ENCODE assay signal across 13 cellular contexts in the genomic region with DNA sequence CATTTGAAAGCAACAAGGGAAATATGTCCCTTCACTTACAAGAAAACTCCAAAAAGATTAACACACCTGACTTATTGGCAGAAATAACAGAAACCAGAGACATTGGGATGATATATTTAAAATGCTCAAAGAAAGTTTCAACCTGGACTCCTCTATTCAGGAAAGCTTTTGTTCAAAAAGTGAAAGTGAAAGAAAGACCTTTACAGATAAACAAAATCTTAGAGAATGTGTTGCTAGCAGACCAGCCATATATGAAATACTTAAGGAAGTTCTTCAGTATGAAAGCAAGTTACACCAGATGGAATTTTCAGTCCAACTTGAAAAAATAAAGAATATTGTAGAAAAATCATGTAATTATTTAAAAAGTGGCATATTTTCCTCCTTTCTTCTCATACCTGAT.
A peak's percentile ranks its signal among the peaks of the same experiment; 100 is the strongest.
DNase-seq lines count a peak whose midpoint lies in the region; ATAC-seq, FAIRE-seq and TF ChIP-seq lines count a peak whose summit lies in the region.
"Had no signal": no experiment of that assay in that cellular context is flagged by ENCODE, and none has a peak within 500 bp of the region (broad histone marks: within the 10 kb centered on the region; RNA-seq: fewer than 3 reads in every experiment).

No MANE protein-coding gene starts in this region.

- H3K27ac ChIP-seq in DND-41 (ENCODE audit: low read length): peak overlapping the region; percentile 59
- H3K27ac ChIP-seq in HCT116 (ENCODE audit: low read depth, low read length): no peak overlapping the region
- no peak overlapping the region for H3K27ac ChIP-seq in RWPE2 (ENCODE audit: poor library complexity, severe bottlenecking)
- no peak overlapping the region for H3K27ac ChIP-seq in heart left ventricle
- H3K27ac ChIP-seq in endodermal cell (ENCODE audit: low read depth, low read length): no peak overlapping the region
- H3K27ac ChIP-seq: ovary, vagina had no signal

- H2AFZ ChIP-seq in DND-41 (ENCODE audit: low read depth, low read length) (peak overlapping the region; percentile 76), HCT116 (ENCODE audit: low read depth, low read length, poor library complexity, severe bottlenecking) (peak overlapping the region; percentile 92)

- H3K4me3 ChIP-seq in DND-41 (ENCODE audit: low read depth in 1 of 2, low read length in 2 of 2): peak overlapping the region in 1 of 2 experiments; percentile 43; a peak in 1 of 4 replicates
- H3K4me3 ChIP-seq in HCT116 (replicated peaks in 1 of 2; ENCODE audit: low read depth in 1 of 2, low read length in 2 of 2): no peak overlapping the region
- H3K4me3 ChIP-seq in RWPE2 (ENCODE audit: severe bottlenecking): no peak overlapping the region
- H3K4me3 ChIP-seq in heart left ventricle: no peak overlapping the region
- no peak overlapping the region for H3K4me3 ChIP-seq in endodermal cell (ENCODE audit: low read length)
- H3K4me3 ChIP-seq: ovary, vagina had no signal

- no peak overlapping the region for H3K27ac Mint-ChIP-seq in activated naive CD8-positive, alpha-beta T cell treated with anti-CD3 and anti-CD28 coated beads for 36 hours
- no peak overlapping the region for H3K27ac Mint-ChIP-seq in endodermal cell

- intact Hi-C loops in HCT116 (cut with micrococcal nuclease): no loop called here
- intact Hi-C loops in heart left ventricle (cut with DNase I): no loop called here

- H3K9ac ChIP-seq in DND-41 (ENCODE audit: low read depth, low read length) (peak overlapping the region; percentile 32), HCT116 (ENCODE audit: low read length) (no peak overlapping the region), endodermal cell (ENCODE audit: extremely low read depth, low read length, poor library complexity, severe bottlenecking) (no peak overlapping the region)

- no peak for TF ChIP-seq POLR2A in HCT116 (IDR thresholded peaks at IDR 0.05; ENCODE audit: borderline replicate concordance, extremely low read depth, insufficient read depth, insufficient read length)
- no peak for TF ChIP-seq POLR2A in heart left ventricle (IDR thresholded peaks at IDR 0.05)

- H3K79me2 ChIP-seq in DND-41 (ENCODE audit: insufficient read depth, low read length) (no peaks in the 10 kb centered on the region), HCT116 (ENCODE audit: insufficient read depth, low read length) (no peaks in the 10 kb centered on the region)

- H3K4me2 ChIP-seq in DND-41 (ENCODE audit: insufficient read depth, low read length) (peak overlapping the region; percentile 53), HCT116 (ENCODE audit: low read length) (peak overlapping the region; percentile 43)

- H3K27me3 ChIP-seq in DND-41 (ENCODE audit: insufficient read depth, low read length, poor library complexity) (no peaks in the 10 kb centered on the region), HCT116 (ENCODE audit: insufficient read depth, low read length) (no peaks in the 10 kb centered on the region), RWPE2 (ENCODE audit: insufficient read depth, poor library complexity, severe bottlenecking) (no peaks in the 10 kb centered on the region), heart left ventricle (no peaks in the 10 kb centered on the region), endodermal cell (ENCODE audit: control insufficient read depth, insufficient read depth, low read length, poor library complexity, severe bottlenecking) (no peaks in the 10 kb centered on the region)
- H3K27me3 ChIP-seq: ovary, vagina had no signal

- H3K36me3 Mint-ChIP-seq in activated naive CD8-positive, alpha-beta T cell treated with anti-CD3 and anti-CD28 coated beads for 36 hours: no peaks in the 10 kb centered on the region
- H3K36me3 Mint-ChIP-seq in endodermal cell (ENCODE audit: low read depth): no peaks in the 10 kb centered on the region

- CTCF ChIA-PET in HCT116 (lab: Charles Lee): no interaction called here

- no peak overlapping the region for H3K4me3 Mint-ChIP-seq in activated naive CD8-positive, alpha-beta T cell treated with anti-CD3 and anti-CD28 coated beads for 36 hours
- H3K4me3 Mint-ChIP-seq in endodermal cell: no peak overlapping the region

- H3K36me3 ChIP-seq in DND-41 (ENCODE audit: insufficient read depth, low read length) (no peaks in the 10 kb centered on the region), HCT116 (ENCODE audit: control insufficient read depth in 1 of 2, insufficient read depth in 2 of 2, low read length in 2 of 2) (no peaks in the 10 kb centered on the region), RWPE2 (ENCODE audit: low read depth) (no peaks in the 10 kb centered on the region), heart left ventricle (no peaks in the 10 kb centered on the region), endodermal cell (ENCODE audit: control insufficient read depth, insufficient read depth, low read length) (no peaks in the 10 kb centered on the region)
- H3K36me3 ChIP-seq: ovary, vagina had no signal

- no peaks in the 10 kb centered on the region for H3K9me2 ChIP-seq in HCT116 (ENCODE audit: insufficient read depth)

- ATAC-seq in DND-41 (ENCODE audit: insufficient read depth, low read depth) (peak; percentile 86), HCT116 (no peak), RWPE2 (ENCODE audit: low read depth) (peak; percentile 46; the same call in 1 of the 3 replicates), heart left ventricle (no peak)

- RAD21 ChIA-PET in HCT116 (lab: Charles Lee; ENCODE audit: low non-redundant PET in 1 of 2, low total read pairs in 2 of 2, uncharacterized antibody in 2 of 2, unreplicated experiment in 2 of 2): no interaction called here

- H3K9me3 ChIP-seq in DND-41 (ENCODE audit: insufficient read depth, low read length, severe bottlenecking) (peaks cover 5% of the 10 kb centered on the region), HCT116 (ENCODE audit: control insufficient read depth in 1 of 2, insufficient read depth in 1 of 2, low read depth in 1 of 2, low read length in 2 of 2) (no peaks in the 10 kb centered on the region), RWPE2 (ENCODE audit: severe bottlenecking) (peaks cover 5% of the 10 kb centered on the region), heart left ventricle (peaks cover 0 to 29% (median 15%) of the 10 kb centered on the region in 12 donors), endodermal cell (ENCODE audit: control insufficient read depth, low read length) (peaks cover 17% of the 10 kb centered on the region)
- H3K9me3 ChIP-seq: vagina had no signal

- POLR2A ChIA-PET in HCT116 (lab: Charles Lee): no interaction called here

- FAIRE-seq in RCC 7860 (lab: Jason Lieb, UNC): no peak
- FAIRE-seq: colon had no signal

- H3K4me1 ChIP-seq in DND-41 (ENCODE audit: insufficient read depth, low read length) (peaks cover 22% of the 10 kb centered on the region), HCT116 (ENCODE audit: control insufficient read depth in 1 of 2, insufficient read depth in 2 of 2, low read length in 2 of 2) (0 out of 4 replicates have a peak, but pooled peaks cover 0 to 4% of the 10 kb centered on the region in 2 experiments), RWPE2 (ENCODE audit: insufficient read depth, poor library complexity, severe bottlenecking) (peaks cover 11% of the 10 kb centered on the region), heart left ventricle (no peaks in the 10 kb centered on the region), endodermal cell (ENCODE audit: control insufficient read depth, insufficient read depth, low read length) (no peaks in the 10 kb centered on the region)
- H3K4me1 ChIP-seq: vagina had no signal

- H3K9me3 Mint-ChIP-seq in activated naive CD8-positive, alpha-beta T cell treated with anti-CD3 and anti-CD28 coated beads for 36 hours: peaks cover 13% of the 10 kb centered on the region
- H3K9me3 Mint-ChIP-seq in endodermal cell: peaks cover 35% of the 10 kb centered on the region

- DNase-seq in DND-41 (no peak), HCT116 (ENCODE audit: low read depth, low spot score) (no peak), RWPE2 (ENCODE audit: low spot score) (no peak), kidney tubule cell (ENCODE audit: low spot score) (peak; percentile 21), heart left ventricle (no peak), RCC 7860 (ENCODE audit: low spot score) (no peak), endodermal cell (no peak)
- no peak for DNase-seq in activated naive CD8-positive, alpha-beta T cell treated with anti-CD3 and anti-CD28 coated beads for 36 hours
- DNase-seq: DMS 273 treated with DMSO at 0.1 percent for 48 hours, NCI-H1436, ovary had no signal

- no TSS peak for BruUV-seq in HCT116 (replicated peaks; lab: Mats Ljungman, UMichigan)

- H4K20me1 ChIP-seq in DND-41 (ENCODE audit: insufficient read depth, low read length): no peaks in the 10 kb centered on the region
- H4K20me1 ChIP-seq in HCT116 (ENCODE audit: insufficient read depth): no peaks in the 10 kb centered on the region

- no peak for TF ChIP-seq RAD21 in HCT116 (IDR thresholded peaks at IDR 0.05; ENCODE audit: low read depth)

- no peaks in the 10 kb centered on the region for H3K27me3 Mint-ChIP-seq in activated naive CD8-positive, alpha-beta T cell treated with anti-CD3 and anti-CD28 coated beads for 36 hours
- no peaks in the 10 kb centered on the region for H3K27me3 Mint-ChIP-seq in endodermal cell (ENCODE audit: insufficient read depth)

- TF ChIP-seq CTCF in DND-41 (IDR thresholded peaks at IDR 0.05; ENCODE audit: borderline replicate concordance, extremely low read depth, low read length, poor library complexity, severe bottlenecking) (no peak), HCT116 (IDR thresholded peaks at IDR 0.05 in 2 of 3, conservative IDR thresholded peaks at IDR 0.05 in 1 of 3; ENCODE audit: borderline replicate concordance in 1 of 3, insufficient read depth in 1 of 3, low read depth in 2 of 3, low read length in 2 of 3) (no peak), RWPE2 (IDR thresholded peaks at IDR 0.05; ENCODE audit: poor library complexity, severe bottlenecking) (no peak), heart left ventricle (IDR thresholded peaks at IDR 0.05) (no peak), endodermal cell (conservative IDR thresholded peaks at IDR 0.05) (no peak)

- H3K4me1 Mint-ChIP-seq in activated naive CD8-positive, alpha-beta T cell treated with anti-CD3 and anti-CD28 coated beads for 36 hours: no peaks in the 10 kb centered on the region
- no peaks in the 10 kb centered on the region for H3K4me1 Mint-ChIP-seq in endodermal cell

TF ChIP-seq in HCT116, 20 proteins besides CTCF, POLR2A, EP300 and RAD21 (continues in another document):
- TF ChIP-seq, protein P1, sequence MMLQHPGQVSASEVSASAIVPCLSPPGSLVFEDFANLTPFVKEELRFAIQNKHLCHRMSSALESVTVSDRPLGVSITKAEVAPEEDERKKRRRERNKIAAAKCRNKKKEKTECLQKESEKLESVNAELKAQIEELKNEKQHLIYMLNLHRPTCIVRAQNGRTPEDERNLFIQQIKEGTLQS (IDR thresholded peaks at IDR 0.05): no peak
- TF ChIP-seq EGR1 (IDR thresholded peaks at IDR 0.05; ENCODE audit: low read depth) (no peak), EZH2phosphoT487 (IDR thresholded peaks at IDR 0.05; ENCODE audit: borderline replicate concordance) (no peak), CBX3 (IDR thresholded peaks at IDR 0.05; ENCODE audit: low read depth) (no peak), SIN3A (IDR thresholded peaks at IDR 0.05; ENCODE audit: low read depth) (no peak), ZFX (IDR thresholded peaks at IDR 0.05) (no peak)
- TF ChIP-seq, protein P2, sequence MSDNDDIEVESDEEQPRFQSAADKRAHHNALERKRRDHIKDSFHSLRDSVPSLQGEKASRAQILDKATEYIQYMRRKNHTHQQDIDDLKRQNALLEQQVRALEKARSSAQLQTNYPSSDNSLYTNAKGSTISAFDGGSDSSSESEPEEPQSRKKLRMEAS (IDR thresholded peaks at IDR 0.05): no peak

Comparison
In these comparisons a context has a peak if more than half of its experiments do, and no peak if none do; other contexts are left out.
1. ATAC-seq: peak in DND-41 (single experiment) and RWPE2 (single experiment); none in HCT116 (single experiment) and heart left ventricle (0 of 4).